Comparison of ENCODE assay signal across 8 cellular contexts in genomic region chr7:7566651-7567611, GRCh38. TPM values are rescaled to one million over a fixed set of nuclear protein-coding genes. Genes with fewer than 3 reads are reported as not detected.
DNase-seq lines count a peak whose midpoint lies in the region; ATAC-seq and TF ChIP-seq lines count a peak whose summit lies in the region.

MIOS (plus strand) TSS chr7:7566884; CDS start chr7:7572476, 5,592 bp downstream.

- H3K27me3 ChIP-seq in HL-60 (ENCODE audit: insufficient read depth, poor library complexity, severe bottlenecking) = no peaks in the 10 kb centered on the region
- H3K27me3 ChIP-seq in Peyer's patch = no peaks in the 10 kb centered on the region
- no peaks in the 10 kb centered on the region for H3K27me3 ChIP-seq in esophagus muscularis mucosa

- H3K4me3 Mint-ChIP-seq in activated T-cell treated with anti-CD3 and anti-CD28 coated beads, Interleukin-2, amount 50 U/mL, for 72 hours = peak within 1 kb of the TSS; percentile 76 to 98

- peak within 1 kb of the TSS; percentile 84 for H3K27ac Mint-ChIP-seq in activated T-cell treated with anti-CD3 and anti-CD28 coated beads, Interleukin-2, amount 50 U/mL, for 72 hours

- DNase-seq in D341Med (ENCODE audit: low spot score) (peak; percentile 95), HL-60 (ENCODE audit: low read depth in 1 of 2, low spot score in 1 of 2) (peak; percentile 38 to 74), Peyer's patch (peak; percentile 82 to 94 (median 93)), esophagus muscularis mucosa (ENCODE audit: extremely low spot score) (peak; percentile 93), myocyte (ENCODE audit: low read depth) (peak; percentile 94)
- peak; percentile 84 to 89 for DNase-seq in activated T-cell treated with anti-CD3 and anti-CD28 coated beads, Interleukin-2, amount 50 U/mL, for 72 hours
- peak; percentile 59 to 71 for DNase-seq in stimulated activated CD8-positive, alpha-beta memory T cell treated with anti-CD3 and anti-CD28 coated beads, Interleukin-7, amount 100 ng/mL, for 48 hours (ENCODE audit: extremely low read depth in 1 of 2, low read depth in 1 of 2)

- TF ChIP-seq CTCF in HL-60 (IDR thresholded peaks at IDR 0.05; ENCODE audit: insufficient read depth, low read length) = no peak
- TF ChIP-seq CTCF in Peyer's patch (IDR thresholded peaks at IDR 0.05) = no peak
- TF ChIP-seq CTCF in esophagus muscularis mucosa (IDR thresholded peaks at IDR 0.05) = no peak

- ATAC-seq in GM19467 (IDR thresholded peaks at IDR 0.05; ENCODE audit: unreplicated experiment) = peak; percentile 68
- ATAC-seq in activated T-cell treated with anti-CD3 and anti-CD28 coated beads, Interleukin-2, amount 50 U/mL, for 72 hours (replicated peaks in 1 of 2) = peak; percentile 86 to 88

- 2% methylated on average over 23 of the region's 96 CpGs for WGBS in esophagus muscularis mucosa

- peaks cover 32% of the 10 kb centered on the region for H3K4me1 Mint-ChIP-seq in activated T-cell treated with anti-CD3 and anti-CD28 coated beads, Interleukin-2, amount 50 U/mL, for 72 hours (ENCODE audit: low read depth)

- H3K9me3 ChIP-seq in Peyer's patch (no peaks in the 10 kb centered on the region), esophagus muscularis mucosa (no peaks in the 10 kb centered on the region)

- peaks cover 2 to 7% of the 10 kb centered on the region in 2 donors for H3K36me3 Mint-ChIP-seq in activated T-cell treated with anti-CD3 and anti-CD28 coated beads, Interleukin-2, amount 50 U/mL, for 72 hours (ENCODE audit: insufficient read depth in 2 of 2)

- H3K4me3 ChIP-seq in HL-60 (replicated peaks; ENCODE audit: insufficient read depth, low read length) = peak within 1 kb of the TSS; percentile 61
- H3K4me3 ChIP-seq in Peyer's patch = peak within 1 kb of the TSS; percentile 76 to 95 (median 91)
- H3K4me3 ChIP-seq in esophagus muscularis mucosa = peak within 1 kb of the TSS; percentile 79 to 95 (median 91)

- no peak for TF ChIP-seq EP300 in esophagus muscularis mucosa (IDR thresholded peaks at IDR 0.05)

- H3K27me3 Mint-ChIP-seq in activated T-cell treated with anti-CD3 and anti-CD28 coated beads, Interleukin-2, amount 50 U/mL, for 72 hours (ENCODE audit: low read depth) = no peaks in the 10 kb centered on the region

- H3K36me3 ChIP-seq in Peyer's patch (no peaks in the 10 kb centered on the region), esophagus muscularis mucosa (no peaks in the 10 kb centered on the region)

- H3K9me3 Mint-ChIP-seq in activated T-cell treated with anti-CD3 and anti-CD28 coated beads, Interleukin-2, amount 50 U/mL, for 72 hours = no peaks in the 10 kb centered on the region

- intact Hi-C loops in esophagus muscularis mucosa (cut with DNase I) = loop anchor here (5.0 to 10.0 kb wide), 2 partner anchors 70 to 382 kb away; partner anchors contain the start of gene C1GALT1

- H3K4me1 ChIP-seq in Peyer's patch = peaks cover 0 to 20% (median 6%) of the 10 kb centered on the region in 4 donors
- peaks cover 12 to 39% (median 32%) of the 10 kb centered on the region in 4 donors for H3K4me1 ChIP-seq in esophagus muscularis mucosa

- TF ChIP-seq POLR2A in Peyer's patch (IDR thresholded peaks at IDR 0.05) (peak in 1 of 2 donors; percentile 88), esophagus muscularis mucosa (IDR thresholded peaks at IDR 0.05; ENCODE audit: low read depth) (peak; percentile 23)

- H3K27ac ChIP-seq in HL-60 (replicated peaks) (peak within 1 kb of the TSS; percentile 61), Peyer's patch (peak within 1 kb of the TSS; percentile 89 to 97 (median 96)), esophagus muscularis mucosa (replicated peaks in 1 of 4) (peak within 1 kb of the TSS; percentile 85 to 98 (median 94))

RNA-seq across cellular contexts. Expression of gene MIOS, which starts in this region (rescaled TPM):
- 10 to 100 TPM; 17.1 to 42.9 (median 26.8) TPM for total RNA-seq in Peyer's patch
- total RNA-seq in activated T-cell treated with anti-CD3 and anti-CD28 coated beads, Interleukin-2, amount 50 U/mL, for 72 hours = 10 to 100 TPM; 49.5 to 60.7 TPM
- total RNA-seq in esophagus muscularis mucosa = 10 to 100 TPM; 17.5 to 32.5 (median 25.7) TPM
- 84.2 and 88.2 TPM in 2 replicates for total RNA-seq in myocyte
- 9.1 TPM for polyA plus RNA-seq in myocyte (2012)

Comparison
In these comparisons a context has a peak if more than half of its experiments do, and no peak if none do; other contexts are left out.
1. Peak in every context shown above with its lines: DNase-seq, ATAC-seq, H3K4me3 ChIP-seq and H3K27ac ChIP-seq.